ENCODE assay signal across 9 cellular contexts in genomic region chrX:46713672-46714487, GRCh38. TPM values are rescaled to one million over a fixed set of nuclear protein-coding genes. Genes with fewer than 3 reads are reported as not detected.
DNase-seq lines count a peak whose midpoint lies in the region; ATAC-seq and TF ChIP-seq lines count a peak whose summit lies in the region.
"Had no signal": no experiment of that assay in that cellular context is flagged by ENCODE, and none has a peak within 500 bp of the region (broad histone marks: within the 10 kb centered on the region; RNA-seq: fewer than 3 reads in every experiment).

No MANE protein-coding gene starts in this region.

- no peaks in the 10 kb centered on the region for H3K9me3 ChIP-seq in AG04450 (ENCODE audit: control insufficient read depth, insufficient read depth, low read length)

- H3K27me3 ChIP-seq in AG04450 (ENCODE audit: control insufficient read depth, insufficient read depth, low read length): no peaks in the 10 kb centered on the region

- in situ Hi-C loops in G401 (cut with HindIII; ENCODE audit: low sequenced_read_pairs) (no loop called here), ACHN (cut with HindIII; ENCODE audit: low pct_ligation_motif_present, low pct_unique_long_range_greater_than_20kb, low sequenced_read_pairs) (no loop called here)

- peak; percentile 69 for ATAC-seq in GM18867 (IDR thresholded peaks at IDR 0.05; ENCODE audit: unreplicated experiment)
- peak; percentile 51 for ATAC-seq in HG02759 (IDR thresholded peaks at IDR 0.05; ENCODE audit: unreplicated experiment)
- ATAC-seq: heart left ventricle had no signal

- TF ChIP-seq CTCF in AG04450 (IDR thresholded peaks at IDR 0.05; ENCODE audit: low read depth, low read length): no peak

- DNase-seq in AG04450 (ENCODE audit: low read depth, low spot score): peak; percentile 6
- peak; percentile 59 for DNase-seq in MV-4-11 (lab: John Stamatoyannopoulos, UW)
- DNase-seq in G401 (ENCODE audit: low spot score): no peak
- DNase-seq in Kasumi-1 (lab: John Stamatoyannopoulos, UW): no peak
- no peak for DNase-seq in anterior cingulate cortex (lab: John Stamatoyannopoulos, UW)
- DNase-seq in ACHN: no peak
- DNase-seq: heart left ventricle had no signal

- POLR2A ChIA-PET in AG04450 (lab: Yijun Ruan, JAX): no interaction called here

- no peak overlapping the region for H3K4me3 ChIP-seq in AG04450 (ENCODE audit: low read depth, low read length)
- H3K4me3 ChIP-seq: heart left ventricle had no signal

- CTCF ChIA-PET in AG04450 (lab: Charles Lee): no interaction called here

- H3K27ac ChIP-seq in AG04450 (ENCODE audit: low read depth, low read length): no peak overlapping the region
- H3K27ac ChIP-seq: heart left ventricle had no signal

RNA-seq across cellular contexts. Expression of gene SLC9A7, which starts 45.0 kb away (rescaled TPM):
- 15.3 and 16.3 TPM in 2 replicates for polyA plus RNA-seq in AG04450 (2011; rRNA removed)
- polyA minus RNA-seq in AG04450 (2011; rRNA and poly(A)+ RNA removed): 55.0 and 70.3 TPM in 2 replicates
- total RNA-seq in G401 (2014; rRNA removed; shearing (Covaris generic)): 1.5 and 2.1 TPM in 2 replicates

Comparison
In these comparisons a context has a peak if more than half of its experiments do, and no peak if none do; other contexts are left out.
1. DNase-seq: peak in AG04450 (single experiment) and MV-4-11 (single experiment); none in G401 (single experiment), Kasumi-1 (0 of 2), anterior cingulate cortex (0 of 58) and ACHN (single experiment).